In the genomic region with DNA sequence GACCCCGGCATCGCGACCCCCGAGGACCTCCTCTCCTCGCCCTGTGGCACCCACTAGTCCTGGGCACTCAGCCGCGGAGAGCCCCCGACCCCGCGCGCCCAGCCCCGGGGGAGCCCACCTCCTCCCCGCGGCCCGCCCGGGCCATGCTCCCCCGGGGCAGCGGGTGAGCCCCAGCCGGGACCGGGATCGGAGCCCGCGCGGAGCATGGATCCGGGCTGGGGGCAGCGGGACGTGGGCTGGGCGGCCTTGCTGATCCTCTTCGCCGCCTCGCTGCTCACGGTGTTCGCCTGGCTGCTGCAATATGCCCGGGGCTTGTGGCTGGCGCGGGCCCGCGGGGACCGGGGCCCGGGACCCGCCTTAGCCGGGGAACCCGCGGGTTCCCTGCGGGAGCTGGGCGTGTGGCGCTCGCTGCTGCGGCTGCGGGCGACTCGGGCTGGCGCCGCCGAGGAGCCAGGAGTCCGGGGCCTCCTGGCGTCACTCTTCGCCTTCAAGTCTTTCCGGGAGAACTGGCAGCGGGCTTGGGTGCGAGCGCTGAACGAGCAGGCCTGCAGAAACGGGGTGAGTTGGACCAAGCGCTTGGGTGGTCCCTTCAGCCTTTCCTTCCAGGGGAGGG, we compare ENCODE assay signal across 8 cellular contexts. TPM values are rescaled to one million over a fixed set of nuclear protein-coding genes. Genes with fewer than 3 reads are reported as not detected.
DNase-seq lines count a peak whose midpoint lies in the region; ATAC-seq and TF ChIP-seq lines count a peak whose summit lies in the region.

No MANE protein-coding gene starts in this region.

- peak; percentile 13 for ATAC-seq in GM18861 (IDR thresholded peaks at IDR 0.05; ENCODE audit: unreplicated experiment)
- ATAC-seq in HG03108 (IDR thresholded peaks at IDR 0.05; ENCODE audit: unreplicated experiment): peak; percentile 13

- H3K27me3 ChIP-seq in A673 (replicated peaks; ENCODE audit: insufficient read depth, low read depth, low read length, poor library complexity): no peaks in the 10 kb centered on the region

- H3K4me1 ChIP-seq in A673 (ENCODE audit: insufficient read depth, low read length, poor library complexity, severe bottlenecking): peaks cover 27% of the 10 kb centered on the region

- H3K27me3 Mint-ChIP-seq in activated T-helper 2 cell treated with anti-CD3 and anti-CD28 coated beads, Interferon-gamma antibody, Interleukin-2, Interleukin-4, amounts not matched to agents 10 μg/mL and 5 μg/mL and 100 μg/mL, durations not matched to agents 14 hours and 24 hours and 36 hours (ENCODE audit: low read depth): no peaks in the 10 kb centered on the region

- POLR2A ChIA-PET in A673 (lab: Charles Lee; ENCODE audit: low non-redundant PET): interaction anchor here (0.6 kb wide), 2 partner anchors 24 to 62 kb away, joined by 3 to 13 read pairs; no protein-coding TSS in a partner anchor

- peaks cover 10% of the 10 kb centered on the region for H3K36me3 ChIP-seq in A673 (ENCODE audit: insufficient read depth, low read length, poor library complexity, severe bottlenecking)

- H3K9me3 Mint-ChIP-seq in activated T-helper 2 cell treated with anti-CD3 and anti-CD28 coated beads, Interferon-gamma antibody, Interleukin-2, Interleukin-4, amounts not matched to agents 10 μg/mL and 5 μg/mL and 100 μg/mL, durations not matched to agents 14 hours and 24 hours and 36 hours: no peaks in the 10 kb centered on the region

- peak; percentile 42 for DNase-seq in A673 (ENCODE audit: low spot score)
- no peak for DNase-seq in activated T-helper 2 cell treated with anti-CD3 and anti-CD28 coated beads, Interferon-gamma antibody, Interleukin-2, Interleukin-4, amounts not matched to agents 10 μg/mL and 5 μg/mL and 100 μg/mL, durations not matched to agents 14 hours and 24 hours and 36 hours (ENCODE audit: low spot score)
- DNase-seq in hepatic stellate cell (ENCODE audit: low spot score): peak; percentile 35
- DNase-seq in GM19240 (ENCODE audit: insufficient read length, low spot score): no peak
- DNase-seq in superior temporal gyrus (ENCODE audit: extremely low spot score): no peak

- no peak for TF ChIP-seq CTCF in A673 (conservative IDR thresholded peaks at IDR 0.05; ENCODE audit: low read depth, low read length)

- peak overlapping the region; percentile 84 for H3K27ac ChIP-seq in A673 (ENCODE audit: low read depth, low read length, poor library complexity, severe bottlenecking)
- H3K27ac ChIP-seq in skin epidermis: peak overlapping the region; percentile 27 to 96 (median 87)

- intact Hi-C loops in A673 (cut with micrococcal nuclease; ENCODE audit: unreplicated experiment): no loop called here
- intact Hi-C loops in activated T-helper 2 cell treated with anti-CD3 and anti-CD28 coated beads, Interferon-gamma antibody, Interleukin-2, Interleukin-4, amounts not matched to agents 10 μg/mL and 5 μg/mL and 100 μg/mL, durations not matched to agents 14 hours and 24 hours and 36 hours (cut with micrococcal nuclease): loop anchor here (1.0 kb wide), 4 partner anchors 8 to 99 kb away; partner anchors contain the start of genes CBL and HINFP

- peaks cover 39% of the 10 kb centered on the region for H3K4me1 Mint-ChIP-seq in activated T-helper 2 cell treated with anti-CD3 and anti-CD28 coated beads, Interferon-gamma antibody, Interleukin-2, Interleukin-4, amounts not matched to agents 10 μg/mL and 5 μg/mL and 100 μg/mL, durations not matched to agents 14 hours and 24 hours and 36 hours (ENCODE audit: low read depth)

- no TSS peak for BruUV-seq in A673 (replicated peaks; lab: Mats Ljungman, UMichigan)

- H3K4me3 ChIP-seq in A673 (ENCODE audit: low read depth, low read length, poor library complexity, severe bottlenecking) (peak overlapping the region; percentile 97), skin epidermis (peak overlapping the region; percentile 73 to 98 (median 96))

- CTCF ChIA-PET in A673 (lab: Charles Lee): no interaction called here

- H3K4me3 Mint-ChIP-seq in activated T-helper 2 cell treated with anti-CD3 and anti-CD28 coated beads, Interferon-gamma antibody, Interleukin-2, Interleukin-4, amounts not matched to agents 10 μg/mL and 5 μg/mL and 100 μg/mL, durations not matched to agents 14 hours and 24 hours and 36 hours (ENCODE audit: low read depth): peak overlapping the region; percentile 98

- peaks cover 26% of the 10 kb centered on the region for H3K36me3 Mint-ChIP-seq in activated T-helper 2 cell treated with anti-CD3 and anti-CD28 coated beads, Interferon-gamma antibody, Interleukin-2, Interleukin-4, amounts not matched to agents 10 μg/mL and 5 μg/mL and 100 μg/mL, durations not matched to agents 14 hours and 24 hours and 36 hours (ENCODE audit: low read depth)

- H3K9me3 ChIP-seq in A673 (ENCODE audit: low read depth, low read length, poor library complexity, severe bottlenecking): no peaks in the 10 kb centered on the region

- H3K27ac Mint-ChIP-seq in activated T-helper 2 cell treated with anti-CD3 and anti-CD28 coated beads, Interferon-gamma antibody, Interleukin-2, Interleukin-4, amounts not matched to agents 10 μg/mL and 5 μg/mL and 100 μg/mL, durations not matched to agents 14 hours and 24 hours and 36 hours: peak overlapping the region; percentile 92

RNA-seq across cellular contexts. Expression of gene C2CD2L, which starts 0.5 kb away (rescaled TPM):
- 17.1 and 17.8 TPM in 2 replicates for total RNA-seq in A673 (2021)
- 24.6 and 25.2 TPM in 2 replicates for total RNA-seq in activated T-helper 2 cell treated with anti-CD3 and anti-CD28 coated beads, Interferon-gamma antibody, Interleukin-2, Interleukin-4, amounts not matched to agents 10 μg/mL and 5 μg/mL and 100 μg/mL, durations not matched to agents 14 hours and 24 hours and 36 hours

RNA-seq across cellular contexts. Expression of gene DPAGT1, which starts 6.0 kb away (rescaled TPM):
- 102 and 115 TPM in 2 replicates for total RNA-seq in A673 (2021)
- 82.2 and 83.4 TPM in 2 replicates for total RNA-seq in activated T-helper 2 cell treated with anti-CD3 and anti-CD28 coated beads, Interferon-gamma antibody, Interleukin-2, Interleukin-4, amounts not matched to agents 10 μg/mL and 5 μg/mL and 100 μg/mL, durations not matched to agents 14 hours and 24 hours and 36 hours

RNA-seq across cellular contexts. Expression of gene HINFP, which starts 13.7 kb away (rescaled TPM):
- 31.7 and 31.9 TPM in 2 replicates for total RNA-seq in A673 (2021)
- total RNA-seq in activated T-helper 2 cell treated with anti-CD3 and anti-CD28 coated beads, Interferon-gamma antibody, Interleukin-2, Interleukin-4, amounts not matched to agents 10 μg/mL and 5 μg/mL and 100 μg/mL, durations not matched to agents 14 hours and 24 hours and 36 hours: 29.8 and 35.5 TPM in 2 replicates

RNA-seq across cellular contexts. Expression of gene HMBS, which starts 23.0 kb away (rescaled TPM):
- 72.5 and 80.6 TPM in 2 replicates for total RNA-seq in A673 (2021)
- total RNA-seq in activated T-helper 2 cell treated with anti-CD3 and anti-CD28 coated beads, Interferon-gamma antibody, Interleukin-2, Interleukin-4, amounts not matched to agents 10 μg/mL and 5 μg/mL and 100 μg/mL, durations not matched to agents 14 hours and 24 hours and 36 hours: 57.4 and 59.0 TPM in 2 replicates

RNA-seq across cellular contexts. Expression of gene VPS11, which starts 40.0 kb away (rescaled TPM):
- total RNA-seq in A673 (2021): 26.7 and 32.4 TPM in 2 replicates
- 24.3 and 25.8 TPM in 2 replicates for total RNA-seq in activated T-helper 2 cell treated with anti-CD3 and anti-CD28 coated beads, Interferon-gamma antibody, Interleukin-2, Interleukin-4, amounts not matched to agents 10 μg/mL and 5 μg/mL and 100 μg/mL, durations not matched to agents 14 hours and 24 hours and 36 hours

Comparison
In these comparisons a context has a peak if more than half of its experiments do, and no peak if none do; other contexts are left out.
1. DNase-seq: peak in A673 (single experiment) and hepatic stellate cell (single experiment); none in activated T-helper 2 cell treated with anti-CD3 and anti-CD28 coated beads, Interferon-gamma antibody, Interleukin-2, Interleukin-4, amounts not matched to agents 10 μg/mL and 5 μg/mL and 100 μg/mL, durations not matched to agents 14 hours and 24 hours and 36 hours (single experiment), GM19240 (single experiment) and superior temporal gyrus (single experiment).